15 cellular contexts compared by ENCODE assay signal in the genomic region with DNA sequence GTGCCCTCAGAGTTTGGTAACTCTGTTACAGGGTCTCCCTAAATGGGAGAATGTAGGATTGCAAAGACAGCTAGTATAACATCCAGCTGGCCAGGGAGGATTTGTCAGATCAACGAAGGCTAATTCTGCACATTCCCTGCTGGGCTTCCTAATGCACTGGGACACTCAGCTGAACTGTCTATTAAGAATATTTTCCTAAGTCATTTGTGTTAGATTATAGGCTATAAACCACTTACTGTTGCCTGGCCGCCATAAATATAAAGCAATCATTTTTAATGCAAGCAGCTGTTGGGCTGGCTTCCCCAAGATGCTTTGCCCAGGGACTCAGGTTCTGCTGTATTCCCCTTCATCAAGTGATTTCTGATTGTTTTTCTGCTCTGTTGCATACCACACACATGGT.
"Had no signal": no experiment of that assay in that cellular context is flagged by ENCODE, and none has a peak within 500 bp of the region (broad histone marks: within the 10 kb centered on the region; RNA-seq: fewer than 3 reads in every experiment).

No MANE protein-coding gene starts in this region.

- ATAC-seq: effector memory CD8-positive, alpha-beta T cell; gastrocnemius medialis; heart right ventricle; left lung; natural killer cell treated with Interleukin-12 subunit alpha and Interleukin-12 subunit beta and Interleukin-15 and Interleukin-18, amount 100 ng/mL, for 72 hours; psoas muscle had no signal

- DNase-seq: effector memory CD8-positive, alpha-beta T cell; gastrocnemius medialis; heart right ventricle; hypothalamus; left lung; mesenchymal stem cell; midbrain; psoas muscle; sigmoid colon; stimulated activated CD4-positive, alpha-beta T cell treated with anti-CD3 and anti-CD28 coated beads, Interleukin-12 subunit alpha, Interleukin-12 subunit beta, amount 100 ng/mL, for 4 hours; stimulated activated naive CD4-positive, alpha-beta T cell; stomach; substantia nigra; transverse colon had no signal
